Comparison of ENCODE assay signal across 13 cellular contexts in genomic region chr17:20467447-20467846, GRCh38. TPM values are rescaled to one million over a fixed set of nuclear protein-coding genes. Genes with fewer than 3 reads are reported as not detected.
A peak's percentile ranks its signal among the peaks of the same experiment; 100 is the strongest.
DNase-seq lines count a peak whose midpoint lies in the region; ATAC-seq and TF ChIP-seq lines count a peak whose summit lies in the region.
"Not testable (repeated sequence)": the region's sequence is repeated elsewhere in the genome, so short reads cannot be mapped to it uniquely, and the experiment has no call there.
"Had no signal": no experiment of that assay in that cellular context is flagged by ENCODE, and none has a peak within 500 bp of the region (broad histone marks: within the 10 kb centered on the region; RNA-seq: fewer than 3 reads in every experiment).

LGALS9B (minus strand) TSS chr17:20467539; CDS start chr17:20467470, 69 bp downstream.

- peak; percentile 81 for ATAC-seq in GM18909 (IDR thresholded peaks at IDR 0.05; ENCODE audit: poor library complexity, unreplicated experiment)
- peak; percentile 93 for ATAC-seq in GM21447 (IDR thresholded peaks at IDR 0.05; ENCODE audit: unreplicated experiment)
- peak; percentile 60 for ATAC-seq in HG02852 (IDR thresholded peaks at IDR 0.05; ENCODE audit: unreplicated experiment)
- peak; percentile 50 for ATAC-seq in HG03196 (IDR thresholded peaks at IDR 0.05; ENCODE audit: unreplicated experiment)
- peak; percentile 29; the same call in 1 of the 2 replicates for ATAC-seq in PC-3
- ATAC-seq in naive thymus-derived CD4-positive, alpha-beta T cell: peak; percentile 89

- H3K36me3 ChIP-seq in PC-3 (ENCODE audit: low read depth, low read length); colonic mucosa; naive thymus-derived CD4-positive, alpha-beta T cell (ENCODE audit: control insufficient read depth in 2 of 3, insufficient read depth in 3 of 3, low read length in 3 of 3): not testable (repeated sequence)

- H3K4me1 Mint-ChIP-seq in CD14-positive monocyte; naive thymus-derived CD4-positive, alpha-beta T cell: not testable (repeated sequence)

- H3K27ac Mint-ChIP-seq in CD14-positive monocyte: peak within 1 kb of the TSS in 5 of 7 donors; percentile 65 to 93 (median 72)
- H3K27ac Mint-ChIP-seq in naive thymus-derived CD4-positive, alpha-beta T cell: not testable (repeated sequence)

- POLR2A ChIA-PET in PC-3 (lab: Charles Lee; ENCODE audit: unreplicated experiment); naive thymus-derived CD4-positive, alpha-beta T cell (lab: Charles Lee): not testable (repeated sequence)

- not testable (repeated sequence) for BruUV-seq in PC-3 (replicated peaks; lab: Mats Ljungman, UMichigan)

- not testable (repeated sequence) for H3K27ac ChIP-seq in PC-3 (ENCODE audit: low read length); naive thymus-derived CD4-positive, alpha-beta T cell (ENCODE audit: low read depth, low read length)
- peak within 1 kb of the TSS; percentile 44 for H3K27ac ChIP-seq in colonic mucosa

- not testable (repeated sequence) for H3K36me3 Mint-ChIP-seq in CD14-positive monocyte; naive thymus-derived CD4-positive, alpha-beta T cell

- not testable (repeated sequence) for H3K9me3 Mint-ChIP-seq in CD14-positive monocyte; naive thymus-derived CD4-positive, alpha-beta T cell

- not testable (repeated sequence) for H3K27me3 Mint-ChIP-seq in CD14-positive monocyte (ENCODE audit: low read depth in 3 of 3); naive thymus-derived CD4-positive, alpha-beta T cell

- not testable (repeated sequence) for H2AFZ ChIP-seq in PC-3 (ENCODE audit: low read length)

- H3K9me3 ChIP-seq in PC-3 (ENCODE audit: low read length); colonic mucosa; naive thymus-derived CD4-positive, alpha-beta T cell (ENCODE audit: control insufficient read depth in 2 of 3, low read length in 3 of 3): not testable (repeated sequence)

- H3K4me3 ChIP-seq in PC-3 (ENCODE audit: low read length); colonic mucosa; naive thymus-derived CD4-positive, alpha-beta T cell (ENCODE audit: low read length): not testable (repeated sequence)

- CTCF ChIA-PET in PC-3 (lab: Charles Lee); naive thymus-derived CD4-positive, alpha-beta T cell (lab: Charles Lee): not testable (repeated sequence)

- intact Hi-C loops in CD14-positive monocyte (cut with micrococcal nuclease); PC-3 (cut with micrococcal nuclease); colonic mucosa (cut with DNase I); naive thymus-derived CD4-positive, alpha-beta T cell (cut with micrococcal nuclease): not testable (repeated sequence)

- H3K79me2 ChIP-seq in PC-3 (ENCODE audit: low read length): not testable (repeated sequence)

- DNase-seq in CD14-positive monocyte (ENCODE audit: low spot score); PC-3; colonic mucosa; naive thymus-derived CD4-positive, alpha-beta T cell: not testable (repeated sequence)

- H3K27me3 ChIP-seq in PC-3 (ENCODE audit: low read length); colonic mucosa; naive thymus-derived CD4-positive, alpha-beta T cell (ENCODE audit: control insufficient read depth in 2 of 2, insufficient read depth in 2 of 2, low read length in 2 of 2): not testable (repeated sequence)

- H3K4me1 ChIP-seq in PC-3 (ENCODE audit: insufficient read depth, low read length); colonic mucosa; naive thymus-derived CD4-positive, alpha-beta T cell (ENCODE audit: control insufficient read depth in 2 of 2, insufficient read depth in 2 of 2, low read length in 2 of 2): not testable (repeated sequence)

- H3K4me3 Mint-ChIP-seq in CD14-positive monocyte: peak within 1 kb of the TSS; percentile 34 to 84
- H3K4me3 Mint-ChIP-seq in naive thymus-derived CD4-positive, alpha-beta T cell: peak within 1 kb of the TSS in 4 of 10 donors; percentile 28 to 58 (median 48)

- not testable (repeated sequence) for H3K9me2 ChIP-seq in PC-3 (replicated peaks; ENCODE audit: low read length)

- not testable (repeated sequence) for TF ChIP-seq CTCF in CD14-positive monocyte (IDR thresholded peaks at IDR 0.05); PC-3 (conservative IDR thresholded peaks at IDR 0.05; ENCODE audit: low read depth, low read length); colonic mucosa (IDR thresholded peaks at IDR 0.05)

- H3K4me2 ChIP-seq in PC-3 (ENCODE audit: low read length): not testable (repeated sequence)

- H4K20me1 ChIP-seq in PC-3 (ENCODE audit: low read length): not testable (repeated sequence)

- H3K9ac ChIP-seq in PC-3 (ENCODE audit: low read length): not testable (repeated sequence)
- H3K9ac ChIP-seq in colonic mucosa (ENCODE audit: low read depth in 2 of 2, low read length in 2 of 2): peak within 1 kb of the TSS; percentile 24 to 26

- H3F3A ChIP-seq in PC-3 (ENCODE audit: low read length, unreplicated experiment): not testable (repeated sequence)

RNA-seq across cellular contexts. Expression of gene LGALS9B, which starts in this region (rescaled TPM):
- polyA plus RNA-seq in CD14-positive monocyte: not detected
- total RNA-seq in PC-3 (2014; rRNA removed) (not detected in 2 replicates), colonic mucosa (10 to 100 TPM; 20.3 to 25.8 TPM)
- under 1 TPM in 2 of 5 experiments, not detected in 3; 0.24 to 0.83 TPM for total RNA-seq in naive thymus-derived CD4-positive, alpha-beta T cell
- polyA plus RNA-seq in naive thymus-derived CD4-positive, alpha-beta T cell: not detected
- total RNA-seq: activated naive CD8-positive, alpha-beta T cell treated with anti-CD3 and anti-CD28 coated beads for 36 hours; activated T-cell treated with anti-CD3 and anti-CD28 coated beads, Interleukin-2, amount 50 U/mL, for 4 hours; dermis microvascular lymphatic vessel endothelial cell; GM23248; psoas muscle had no signal
- polyA plus RNA-seq: GM23248, psoas muscle had no signal

Comparison
In these comparisons a context has a peak if more than half of its experiments do, and no peak if none do; other contexts are left out.
1. RNA of gene LGALS9B (total RNA-seq): 20.3 to 25.8 TPM in colonic mucosa; 0.24 to 0.83 TPM in naive thymus-derived CD4-positive, alpha-beta T cell and not detected in PC-3; every median in the first group is over 10 times any median in the second.
2. Peak in ATAC-seq in PC-3; RNA of the gene not detected or under 1 TPM.
3. Peak in ATAC-seq in naive thymus-derived CD4-positive, alpha-beta T cell; RNA of the gene not detected or under 1 TPM.
4. ATAC-seq: peak in every context shown above with its lines; median percentile 93 in GM21447; 89 in naive thymus-derived CD4-positive, alpha-beta T cell; 81 in GM18909; 60 in HG02852; 50 in HG03196; 29 in PC-3.